Comparison of ENCODE assay signal across 19 cellular contexts in genomic region chr13:28267495-28267894, GRCh38.
"Had no signal": no experiment of that assay in that cellular context is flagged by ENCODE, and none has a peak within 500 bp of the region (broad histone marks: within the 10 kb centered on the region; RNA-seq: fewer than 3 reads in every experiment).

No MANE protein-coding gene starts in this region.

- H3K4me1 Mint-ChIP-seq: mesothelial cell of epicardium had no signal

- H3K4me3 ChIP-seq: adrenal gland, gastrocnemius medialis, lung, thoracic aorta had no signal

- H3K4me3 Mint-ChIP-seq: activated naive CD4-positive, alpha-beta T cell treated with anti-CD3 and anti-CD28 coated beads, Interleukin-2, amount 10 ng/mL, durations not matched to agents 7 days and 5 days; dendritic cell treated with granulocyte-macrophage colony-stimulating factor and Interleukin-4, amounts not matched to agents 40 ng/mL and 50 ng/mL, for 4 days; mesothelial cell of epicardium; T-helper 1 cell treated with Interleukin-12 subunit alpha and Interleukin-12 subunit beta and Interleukin-4 antibody, amounts not matched to agents 30 μg/mL and 1 μg/mL, for 36 hours had no signal

- ATAC-seq: esophagus mucosa, gastrocnemius medialis, left lobe of liver had no signal

- H3K27ac ChIP-seq: adrenal gland, gastrocnemius medialis, thoracic aorta had no signal

- H3K9me3 ChIP-seq: adrenal gland, gastrocnemius medialis, thoracic aorta had no signal

- H3K27me3 ChIP-seq: adrenal gland, gastrocnemius medialis had no signal

- FAIRE-seq: bronchial epithelial cell had no signal

- H3K27ac Mint-ChIP-seq: activated naive CD4-positive, alpha-beta T cell treated with anti-CD3 and anti-CD28 coated beads, Interleukin-2, amount 10 ng/mL, durations not matched to agents 7 days and 5 days; dendritic cell treated with granulocyte-macrophage colony-stimulating factor and Interleukin-4, amounts not matched to agents 40 ng/mL and 50 ng/mL, for 4 days; mesothelial cell of epicardium; T-helper 1 cell treated with Interleukin-12 subunit alpha and Interleukin-12 subunit beta and Interleukin-4 antibody, amounts not matched to agents 30 μg/mL and 1 μg/mL, for 36 hours had no signal

- H3K4me1 ChIP-seq: adrenal gland, gastrocnemius medialis had no signal

- H3K27me3 Mint-ChIP-seq: activated naive CD4-positive, alpha-beta T cell treated with anti-CD3 and anti-CD28 coated beads, Interleukin-2, amount 10 ng/mL, durations not matched to agents 7 days and 5 days; dendritic cell treated with granulocyte-macrophage colony-stimulating factor and Interleukin-4, amounts not matched to agents 40 ng/mL and 50 ng/mL, for 4 days had no signal

- DNase-seq: activated CD4-positive, alpha-beta T cell treated with anti-CD3 and anti-CD28 coated beads for 1 hour; activated effector memory CD4-positive, alpha-beta T cell treated with Interleukin-2 at 50 U/mL for 16 hours; activated naive CD4-positive, alpha-beta T cell treated with anti-CD3 and anti-CD28 coated beads, Interleukin-2, amount 10 ng/mL, durations not matched to agents 7 days and 5 days; activated T-cell treated with anti-CD3 and anti-CD28 coated beads, Interleukin-2, amount 50 U/mL, for 1 hour; adrenal gland; cerebellar nuclear complex; effector CD8-positive, alpha-beta T cell; gastrocnemius medialis; head of caudate nucleus; kidney; stimulated activated CD4-positive, alpha-beta T cell treated with anti-CD3 and anti-CD28 coated beads, Interleukin-2, amount 100 ng/mL, for 24 hours had no signal

- H3K9me3 Mint-ChIP-seq: activated naive CD4-positive, alpha-beta T cell treated with anti-CD3 and anti-CD28 coated beads, Interleukin-2, amount 10 ng/mL, durations not matched to agents 7 days and 5 days; dendritic cell treated with granulocyte-macrophage colony-stimulating factor and Interleukin-4, amounts not matched to agents 40 ng/mL and 50 ng/mL, for 4 days had no signal
